In the genomic region with DNA sequence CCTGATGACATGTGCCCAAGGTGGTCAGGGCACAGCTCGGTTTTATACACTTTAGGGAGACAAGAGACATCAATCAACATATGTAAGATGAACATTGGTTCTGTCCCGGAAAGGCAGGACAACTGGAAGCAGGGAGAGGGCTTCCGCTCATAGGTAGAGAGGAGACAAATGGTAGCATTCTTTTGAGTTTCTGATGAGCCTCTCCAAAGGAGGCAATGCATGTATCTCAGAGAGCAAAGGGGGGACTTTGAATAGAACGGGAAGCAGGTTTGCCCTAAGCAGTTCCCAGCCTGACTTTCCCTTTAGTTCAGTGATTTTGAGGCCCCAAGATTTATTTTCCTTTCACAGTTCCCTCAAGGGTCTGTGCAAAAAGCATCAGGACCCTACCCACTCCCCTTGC, we compare ENCODE assay signal across 14 cellular contexts.
DNase-seq lines count a peak whose midpoint lies in the region; ATAC-seq, FAIRE-seq and TF ChIP-seq lines count a peak whose summit lies in the region.
"Had no signal": no experiment of that assay in that cellular context is flagged by ENCODE, and none has a peak within 500 bp of the region (broad histone marks: within the 10 kb centered on the region; RNA-seq: fewer than 3 reads in every experiment).

No MANE protein-coding gene starts in this region.

- TF ChIP-seq CTCF in CD4-positive, alpha-beta T cell (IDR thresholded peaks at IDR 0.05) = no peak
- no peak for TF ChIP-seq CTCF in bronchial epithelial cell (IDR thresholded peaks at IDR 0.05; ENCODE audit: insufficient read depth, low read length, severe bottlenecking)

- H3K27ac Mint-ChIP-seq in CD4-positive, alpha-beta T cell = peak overlapping the region; percentile 49
- H3K27ac Mint-ChIP-seq in immature natural killer cell = peak overlapping the region in 4 of 6 donors; percentile 42 to 99 (median 72)
- H3K27ac Mint-ChIP-seq in activated T-cell treated with anti-CD3 and anti-CD28 coated beads, Interleukin-2, amount 50 U/mL, for 24 hours = no peak overlapping the region

- no peak overlapping the region for H3K4me3 ChIP-seq in HUES48 (ENCODE audit: low read depth, low read length)
- H3K4me3 ChIP-seq in bronchial epithelial cell (ENCODE audit: low read depth, low read length) = no peak overlapping the region
- H3K4me3 ChIP-seq: BLaER1 treated with 17β-estradiol and CSF1 and Interleukin-3, amounts not matched to agents 10 nM and 100 nM had no signal

- peak; percentile 73 for FAIRE-seq in bronchial epithelial cell (lab: Jason Lieb, UNC)
- FAIRE-seq: HepG2 had no signal

- POLR2A ChIA-PET in CD4-positive, alpha-beta T cell (lab: Charles Lee) = interaction anchor here (1.1 kb wide), 1 partner anchor 172 kb away, joined by 4 read pairs; a partner anchor contains a TSS

- H3K9ac ChIP-seq in HUES48 (ENCODE audit: low read depth, low read length) = no peak overlapping the region
- H3K9ac ChIP-seq: BLaER1 treated with 17β-estradiol and CSF1 and Interleukin-3, amounts not matched to agents 10 nM and 100 nM had no signal

- H3K27me3 Mint-ChIP-seq in CD4-positive, alpha-beta T cell = no peaks in the 10 kb centered on the region
- H3K27me3 Mint-ChIP-seq in immature natural killer cell (ENCODE audit: low read depth in 3 of 3) = peaks cover 5 to 16% (median 9%) of the 10 kb centered on the region in 3 donors
- H3K27me3 Mint-ChIP-seq in activated T-cell treated with anti-CD3 and anti-CD28 coated beads, Interleukin-2, amount 50 U/mL, for 24 hours = no peaks in the 10 kb centered on the region
- H3K27me3 Mint-ChIP-seq: CD4-positive, alpha-beta memory T cell had no signal

- peaks cover 14% of the 10 kb centered on the region for H3K4me1 Mint-ChIP-seq in CD4-positive, alpha-beta T cell (ENCODE audit: low read depth)
- peaks cover 37 to 39% of the 10 kb centered on the region in 2 donors for H3K4me1 Mint-ChIP-seq in immature natural killer cell
- peaks cover 20% of the 10 kb centered on the region for H3K4me1 Mint-ChIP-seq in activated T-cell treated with anti-CD3 and anti-CD28 coated beads, Interleukin-2, amount 50 U/mL, for 24 hours (ENCODE audit: low read depth)

- H3K36me3 ChIP-seq in HUES48 (ENCODE audit: control insufficient read depth, insufficient read depth, low read length) (no peaks in the 10 kb centered on the region), bronchial epithelial cell (ENCODE audit: control insufficient read depth, insufficient read depth, low read length) (no peaks in the 10 kb centered on the region)
- H3K36me3 ChIP-seq: BLaER1 treated with 17β-estradiol and CSF1 and Interleukin-3, amounts not matched to agents 10 nM and 100 nM had no signal

- no peak for DNase-seq in CD4-positive, alpha-beta T cell
- no peak for DNase-seq in bronchial epithelial cell (ENCODE audit: low read depth)
- no peak for DNase-seq in immature natural killer cell
- no peak for DNase-seq in activated T-cell treated with anti-CD3 and anti-CD28 coated beads, Interleukin-2, amount 50 U/mL, for 24 hours
- DNase-seq in D341Med (ENCODE audit: low spot score) = no peak
- no peak for DNase-seq in activated CD8-positive, alpha-beta memory T cell treated with anti-CD3 and anti-CD28 coated beads, Interleukin-2, amount 50 U/mL, for 4 hours
- DNase-seq: 8988T; Caco-2; CD4-positive, alpha-beta memory T cell; DMS 273 treated with DMSO at 0.1 percent for 48 hours; H7 had no signal

- intact Hi-C loops in CD4-positive, alpha-beta T cell (cut with DNase I, micrococcal nuclease) = no loop called here

- H3K9me3 ChIP-seq in CD4-positive, alpha-beta T cell (ENCODE audit: control insufficient read depth, low read length) = no peaks in the 10 kb centered on the region
- H3K9me3 ChIP-seq in HUES48 (ENCODE audit: control insufficient read depth, insufficient read depth, low read length) = no peaks in the 10 kb centered on the region
- H3K9me3 ChIP-seq: BLaER1 treated with 17β-estradiol and CSF1 and Interleukin-3, amounts not matched to agents 10 nM and 100 nM; Caco-2 had no signal

- no peaks in the 10 kb centered on the region for H3K36me3 Mint-ChIP-seq in CD4-positive, alpha-beta T cell (ENCODE audit: low read depth)
- no peaks in the 10 kb centered on the region for H3K36me3 Mint-ChIP-seq in immature natural killer cell
- no peaks in the 10 kb centered on the region for H3K36me3 Mint-ChIP-seq in activated T-cell treated with anti-CD3 and anti-CD28 coated beads, Interleukin-2, amount 50 U/mL, for 24 hours (ENCODE audit: low read depth)
- H3K36me3 Mint-ChIP-seq: CD4-positive, alpha-beta memory T cell had no signal

- H3K27ac ChIP-seq in CD4-positive, alpha-beta T cell (ENCODE audit: low read depth, low read length) = no peak overlapping the region
- H3K27ac ChIP-seq in HUES48 (ENCODE audit: low read depth, low read length) = peak overlapping the region; percentile 76
- H3K27ac ChIP-seq: BLaER1 treated with 17β-estradiol and CSF1 and Interleukin-3, amounts not matched to agents 10 nM and 100 nM had no signal

- ATAC-seq in CD4-positive, alpha-beta T cell (ENCODE audit: poor library complexity) = no peak
- ATAC-seq: HepG2 had no signal

- H3K27me3 ChIP-seq in CD4-positive, alpha-beta T cell (ENCODE audit: control insufficient read depth, insufficient read depth, low read length) = no peaks in the 10 kb centered on the region
- H3K27me3 ChIP-seq in HUES48 (ENCODE audit: control insufficient read depth, insufficient read depth, low read length) = peaks cover 94% of the 10 kb centered on the region
- H3K27me3 ChIP-seq in bronchial epithelial cell (ENCODE audit: control insufficient read depth, insufficient read depth, low read length) = no peaks in the 10 kb centered on the region
- H3K27me3 ChIP-seq: BLaER1 treated with 17β-estradiol and CSF1 and Interleukin-3, amounts not matched to agents 10 nM and 100 nM had no signal

- H3K9me3 Mint-ChIP-seq in CD4-positive, alpha-beta T cell = no peaks in the 10 kb centered on the region
- H3K9me3 Mint-ChIP-seq in immature natural killer cell = no peaks in the 10 kb centered on the region
- no peaks in the 10 kb centered on the region for H3K9me3 Mint-ChIP-seq in activated T-cell treated with anti-CD3 and anti-CD28 coated beads, Interleukin-2, amount 50 U/mL, for 24 hours
- H3K9me3 Mint-ChIP-seq: CD4-positive, alpha-beta memory T cell had no signal

- peaks cover 40% of the 10 kb centered on the region for H3K4me1 ChIP-seq in HUES48 (ENCODE audit: control insufficient read depth, insufficient read depth, low read length)
- H3K4me1 ChIP-seq: Caco-2 had no signal

- H3K4me3 Mint-ChIP-seq in CD4-positive, alpha-beta T cell = no peak overlapping the region
- H3K4me3 Mint-ChIP-seq in immature natural killer cell = no peak overlapping the region
- H3K4me3 Mint-ChIP-seq in activated T-cell treated with anti-CD3 and anti-CD28 coated beads, Interleukin-2, amount 50 U/mL, for 24 hours = no peak overlapping the region
- H3K4me3 Mint-ChIP-seq: CD4-positive, alpha-beta memory T cell had no signal

- CTCF ChIA-PET in CD4-positive, alpha-beta T cell (lab: Charles Lee) = no interaction called here
